In the genomic region with DNA sequence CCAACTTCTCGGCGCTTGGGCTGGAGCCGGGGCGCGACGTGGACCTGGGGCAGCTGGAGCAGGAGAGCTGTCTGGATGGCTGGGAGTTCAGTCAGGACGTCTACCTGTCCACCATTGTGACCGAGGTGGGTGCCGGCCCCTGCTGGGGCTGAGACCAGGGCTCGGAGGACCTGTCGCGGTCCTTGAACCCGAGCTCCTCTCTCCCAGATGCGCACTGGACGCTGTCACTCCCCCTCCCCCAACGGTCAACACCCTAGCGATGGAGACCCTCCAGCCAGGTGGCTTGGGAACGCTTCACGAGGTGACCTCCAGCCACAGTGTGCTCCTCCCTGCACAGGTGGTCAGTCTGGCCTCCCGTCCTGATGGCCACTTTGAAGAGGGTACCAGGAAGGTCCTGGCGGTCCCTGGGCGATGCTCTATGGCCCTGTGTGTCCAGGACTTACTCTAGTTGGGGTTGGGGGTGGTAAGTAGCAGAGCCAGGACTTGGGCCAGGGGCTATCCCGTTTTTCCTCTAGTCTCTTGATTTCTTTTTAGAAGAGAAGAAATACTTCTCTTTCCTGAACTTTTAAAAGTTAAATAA, we compare ENCODE assay signal across 8 cellular contexts. TPM values are rescaled to one million over a fixed set of nuclear protein-coding genes. Genes with fewer than 3 reads are reported as not detected.
DNase-seq lines count a peak whose midpoint lies in the region; ATAC-seq and TF ChIP-seq lines count a peak whose summit lies in the region.

No MANE protein-coding gene starts in this region.

- H3K27me3 Mint-ChIP-seq in activated naive CD4-positive, alpha-beta T cell treated with anti-CD3 and anti-CD28 coated beads, Interleukin-2, amount 50 U/mL, for 24 hours = no peaks in the 10 kb centered on the region

- TF ChIP-seq CTCF in colonic mucosa (IDR thresholded peaks at IDR 0.05) = no peak

- peak overlapping the region; percentile 83 for H3K27ac ChIP-seq in colonic mucosa
- no peak overlapping the region for H3K27ac ChIP-seq in mesodermal cell (ENCODE audit: low read depth, low read length, severe bottlenecking)
- peak overlapping the region in 1 of 2 donors; percentile 90 for H3K27ac ChIP-seq in aorta (ENCODE audit: low read depth in 1 of 2, low read length in 2 of 2)

- DNase-seq in activated naive CD4-positive, alpha-beta T cell treated with Interleukin-2 at 50 U/mL for 16 hours = no peak
- DNase-seq in colonic mucosa = no peak
- DNase-seq in aorta = no peak
- no peak for DNase-seq in NCI-H2196 treated with DMSO at 0.1 percent for 48 hours (lab: John Stamatoyannopoulos, UW; ENCODE audit: unreplicated experiment)
- no peak for DNase-seq in kidney glomerular epithelial cell (lab: John Stamatoyannopoulos, UW)

- peak overlapping the region; percentile 93 for H3K27ac Mint-ChIP-seq in activated naive CD4-positive, alpha-beta T cell treated with anti-CD3 and anti-CD28 coated beads, Interleukin-2, amount 50 U/mL, for 24 hours

- intact Hi-C loops in colonic mucosa (cut with DNase I) = loop anchor here (10.0 kb wide), 1 partner anchor 96 kb away; no protein-coding TSS in a partner anchor
- intact Hi-C loops in aorta (cut with DNase I) = no loop called here

- peak overlapping the region; percentile 77 to 79 for H3K9ac ChIP-seq in colonic mucosa (ENCODE audit: low read depth in 2 of 2, low read length in 2 of 2)

- H3K4me3 Mint-ChIP-seq in activated naive CD4-positive, alpha-beta T cell treated with anti-CD3 and anti-CD28 coated beads, Interleukin-2, amount 50 U/mL, for 24 hours = peak overlapping the region; percentile 90

- ATAC-seq in aorta (ENCODE audit: low FRiP score) (peak; percentile 25), HG02610 (IDR thresholded peaks at IDR 0.05; ENCODE audit: unreplicated experiment) (no peak)

- H3K4me3 ChIP-seq in colonic mucosa (peak overlapping the region; percentile 78), mesodermal cell (ENCODE audit: extremely low read depth, insufficient read depth, low read length, poor library complexity, severe bottlenecking) (peak overlapping the region; percentile 51), aorta (ENCODE audit: low read length in 2 of 2) (peak overlapping the region; percentile 58 to 91)

- H3K36me3 ChIP-seq in colonic mucosa = no peaks in the 10 kb centered on the region
- no peaks in the 10 kb centered on the region for H3K36me3 ChIP-seq in mesodermal cell (ENCODE audit: control insufficient read depth, insufficient read depth, low read length)
- H3K36me3 ChIP-seq in aorta (ENCODE audit: control insufficient read depth in 1 of 2, insufficient read depth in 2 of 2, low read length in 1 of 2) = no peaks in the 10 kb centered on the region

- H3K4me1 ChIP-seq in colonic mucosa = peaks cover 17% of the 10 kb centered on the region
- no peaks in the 10 kb centered on the region for H3K4me1 ChIP-seq in mesodermal cell (ENCODE audit: control insufficient read depth, insufficient read depth, low read length, poor library complexity, severe bottlenecking)
- H3K4me1 ChIP-seq in aorta (ENCODE audit: control insufficient read depth in 1 of 2, insufficient read depth in 2 of 2, low read length in 2 of 2) = peaks cover 0 to 3% of the 10 kb centered on the region in 2 donors

- peaks cover 34% of the 10 kb centered on the region for H3K4me1 Mint-ChIP-seq in activated naive CD4-positive, alpha-beta T cell treated with anti-CD3 and anti-CD28 coated beads, Interleukin-2, amount 50 U/mL, for 24 hours

- H3K36me3 Mint-ChIP-seq in activated naive CD4-positive, alpha-beta T cell treated with anti-CD3 and anti-CD28 coated beads, Interleukin-2, amount 50 U/mL, for 24 hours = peaks cover 1% of the 10 kb centered on the region

- H3K9me3 Mint-ChIP-seq in activated naive CD4-positive, alpha-beta T cell treated with anti-CD3 and anti-CD28 coated beads, Interleukin-2, amount 50 U/mL, for 24 hours = no peaks in the 10 kb centered on the region

- whole genome bisulfite sequencing in mesodermal cell (ENCODE audit: insufficient coverage in 2 of 2), 2 experiments = 47 to 54% methylated on average over 18 to 20 of the region's 23 CpGs
- WGBS in aorta, 2 donors = 12 to 18% methylated on average over 17 to 23 of the region's 23 CpGs

- H3K9me3 ChIP-seq in colonic mucosa (no peaks in the 10 kb centered on the region), mesodermal cell (ENCODE audit: control insufficient read depth, low read length) (no peaks in the 10 kb centered on the region), aorta (ENCODE audit: control insufficient read depth, low read length) (no peaks in the 10 kb centered on the region)

- no peaks in the 10 kb centered on the region for H3K27me3 ChIP-seq in colonic mucosa
- H3K27me3 ChIP-seq in aorta (ENCODE audit: control insufficient read depth in 1 of 2, insufficient read depth in 2 of 2, low read length in 1 of 2) = no peaks in the 10 kb centered on the region

RNA-seq across cellular contexts. Expression of a gene that starts 0.8 kb away (rescaled TPM):
- total RNA-seq in colonic mucosa = 10 to 100 TPM; 26.0 to 38.6 TPM
- polyA plus RNA-seq in mesodermal cell (2013, experiment 1 of 2) = 1.5 TPM
- polyA plus RNA-seq in mesodermal cell (2013, experiment 2 of 2) = 1.2 TPM
- total RNA-seq in aorta = 10 to 100 TPM in 1 of 2 donors, 1 to 10 TPM in 1; 8.6 to 14.4 TPM
- 1 to 10 TPM; 7.6 to 8.9 TPM for polyA plus RNA-seq in aorta
